Comparison of ENCODE assay signal across 5 cellular contexts in the genomic region with DNA sequence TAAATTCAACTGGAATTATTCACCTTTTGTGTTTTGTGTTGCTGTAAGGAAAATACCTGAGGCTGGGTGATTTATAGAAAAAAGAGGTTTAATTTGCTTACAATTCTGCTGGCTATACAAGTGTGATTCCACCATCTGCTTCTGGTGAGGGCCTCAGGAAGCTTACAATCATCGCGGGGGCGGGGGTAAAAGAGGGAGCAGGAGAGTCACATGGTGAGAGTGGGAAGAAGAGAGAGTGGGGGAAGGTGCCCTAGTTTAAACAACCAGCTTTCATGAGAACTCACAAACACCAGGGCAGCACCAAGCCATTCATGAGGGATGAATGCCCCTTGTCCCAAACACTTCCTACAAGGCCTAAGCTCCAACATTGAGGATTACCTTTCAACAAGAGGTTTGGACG.
"Had no signal": no experiment of that assay in that cellular context is flagged by ENCODE, and none has a peak within 500 bp of the region (broad histone marks: within the 10 kb centered on the region; RNA-seq: fewer than 3 reads in every experiment).

No MANE protein-coding gene starts in this region.

- H3K27me3 Mint-ChIP-seq: IgD-negative memory B cell had no signal

- H3K9me3 Mint-ChIP-seq: GM23338, H9 had no signal

- H3K4me3 Mint-ChIP-seq: GM23338, H9, IgD-negative memory B cell had no signal

- H3K27ac Mint-ChIP-seq: GM23338, H9, IgD-negative memory B cell had no signal

- DNase-seq: H9, HCEC 1CT, KBM-7 had no signal

- H3K4me1 Mint-ChIP-seq: GM23338, H9, IgD-negative memory B cell had no signal

- H3K36me3 Mint-ChIP-seq: IgD-negative memory B cell had no signal

- H3K4me3 ChIP-seq: GM23338 had no signal

- ATAC-seq: GM23338 had no signal
